Comparison of ENCODE assay signal across 25 cellular contexts in genomic region chr16:6571044-6571443, GRCh38.
DNase-seq lines count a peak whose midpoint lies in the region; ATAC-seq, FAIRE-seq and TF ChIP-seq lines count a peak whose summit lies in the region.
"Had no signal": no experiment of that assay in that cellular context is flagged by ENCODE, and none has a peak within 500 bp of the region (broad histone marks: within the 10 kb centered on the region; RNA-seq: fewer than 3 reads in every experiment).

No MANE protein-coding gene starts in this region.

- H3K4me1 ChIP-seq in A673 (ENCODE audit: insufficient read depth, low read length, poor library complexity, severe bottlenecking) (no peaks in the 10 kb centered on the region), GM23338 (ENCODE audit: insufficient read depth) (no peaks in the 10 kb centered on the region), H1 (replicated peaks in 1 of 4; ENCODE audit: control insufficient read depth in 3 of 4, insufficient read depth in 4 of 4, low read length in 3 of 4) (no peaks in the 10 kb centered on the region; a peak in 2 of 7 replicates)
- H3K4me1 ChIP-seq: SJSA1 had no signal

- H3K9me3 Mint-ChIP-seq in GM23338 (no peaks in the 10 kb centered on the region), nephron progenitor cell (no peaks in the 10 kb centered on the region)
- H3K9me3 Mint-ChIP-seq: CD4-positive, alpha-beta T cell had no signal

- H4K20me1 ChIP-seq in GM23338 (replicated peaks; ENCODE audit: insufficient read depth): no peaks in the 10 kb centered on the region
- H4K20me1 ChIP-seq in H1 (replicated peaks in 1 of 2; ENCODE audit: control insufficient read depth in 1 of 2, insufficient read depth in 2 of 2, low read length in 2 of 2): no peaks in the 10 kb centered on the region
- H4K20me1 ChIP-seq: BLaER1 treated with 17β-estradiol and CSF1 and Interleukin-3, amounts not matched to agents 10 nM and 100 nM had no signal

- FAIRE-seq in H1 (lab: Jason Lieb, UNC) (peak; percentile 70), RCC 7860 (lab: Jason Lieb, UNC) (no peak)
- FAIRE-seq: A204.1, D721Med, G401.6, GM12878, HTR-8/SVneo, K562 had no signal

- H3K4me3 ChIP-seq in A673 (ENCODE audit: low read depth, low read length, poor library complexity, severe bottlenecking) (no peak overlapping the region), GM23338 (no peak overlapping the region), H1 (ENCODE audit: extremely low read depth in 1 of 4, insufficient read depth in 2 of 4, low read depth in 3 of 4, low read length in 4 of 4) (no peak overlapping the region)
- H3K4me3 ChIP-seq: BLaER1 treated with 17β-estradiol and CSF1 and Interleukin-3, amounts not matched to agents 10 nM and 100 nM; GM12878; K562; SJSA1 had no signal

- H4K91ac ChIP-seq in H1 (replicated peaks; ENCODE audit: insufficient read length, low read length): no peak overlapping the region

- H3K27me3 ChIP-seq in A673 (replicated peaks; ENCODE audit: insufficient read depth, low read depth, low read length, poor library complexity) (peaks cover 3% of the 10 kb centered on the region), GM23338 (ENCODE audit: insufficient read depth) (no peaks in the 10 kb centered on the region), H1 (replicated peaks in 1 of 4; ENCODE audit: control insufficient read depth in 3 of 4, extremely low read depth in 1 of 4, insufficient read depth in 3 of 4, low read length in 3 of 4) (no peaks in the 10 kb centered on the region)
- H3K27me3 ChIP-seq: BLaER1 treated with 17β-estradiol and CSF1 and Interleukin-3, amounts not matched to agents 10 nM and 100 nM; SJSA1 had no signal

- no peak overlapping the region for H4K5ac ChIP-seq in H1 (ENCODE audit: insufficient read length, low read depth, low read length)

- no peaks in the 10 kb centered on the region for H3F3A ChIP-seq in GM23338 (replicated peaks; ENCODE audit: low read depth)

- H3K36me3 Mint-ChIP-seq in GM23338 (ENCODE audit: low read depth) (no peaks in the 10 kb centered on the region), nephron progenitor cell (ENCODE audit: low read depth) (no peaks in the 10 kb centered on the region)

- H3K79me2 ChIP-seq in GM23338 (replicated peaks; ENCODE audit: insufficient read depth) (no peaks in the 10 kb centered on the region), H1 (ENCODE audit: control insufficient read depth in 1 of 2, insufficient read depth in 2 of 2, low read length in 2 of 2) (no peaks in the 10 kb centered on the region)

- no peak overlapping the region for H2AFZ ChIP-seq in GM23338
- no peak overlapping the region for H2AFZ ChIP-seq in H1 (ENCODE audit: low read length)

- H3K9me3 ChIP-seq in A673 (ENCODE audit: low read depth, low read length, poor library complexity, severe bottlenecking): peaks cover 2% of the 10 kb centered on the region
- no peaks in the 10 kb centered on the region for H3K9me3 ChIP-seq in H1 (ENCODE audit: insufficient read depth in 2 of 2, low read depth in 1 of 2, low read length in 1 of 2)
- H3K9me3 ChIP-seq: BLaER1 treated with 17β-estradiol and CSF1 and Interleukin-3, amounts not matched to agents 10 nM and 100 nM; SJSA1 had no signal

- no peak overlapping the region for H3K9ac ChIP-seq in H1 (replicated peaks in 1 of 4; ENCODE audit: extremely low read depth in 1 of 4, low read depth in 3 of 4, low read length in 3 of 4)
- H3K9ac ChIP-seq: BLaER1 treated with 17β-estradiol and CSF1 and Interleukin-3, amounts not matched to agents 10 nM and 100 nM had no signal

- no peaks in the 10 kb centered on the region for H3K36me3 ChIP-seq in A673 (ENCODE audit: insufficient read depth, low read length, poor library complexity, severe bottlenecking)
- H3K36me3 ChIP-seq in GM23338 (ENCODE audit: insufficient read depth): no peaks in the 10 kb centered on the region
- no peaks in the 10 kb centered on the region for H3K36me3 ChIP-seq in H1 (ENCODE audit: control insufficient read depth in 2 of 4, insufficient read depth in 4 of 4, low read length in 3 of 4)
- H3K36me3 ChIP-seq: BLaER1 treated with 17β-estradiol and CSF1 and Interleukin-3, amounts not matched to agents 10 nM and 100 nM; SJSA1 had no signal

- H3K4me1 Mint-ChIP-seq in GM23338 (peaks cover 22% of the 10 kb centered on the region), nephron progenitor cell (peaks cover 7% of the 10 kb centered on the region)

- intact Hi-C loops in A673 (cut with micrococcal nuclease; ENCODE audit: unreplicated experiment): no loop called here

- DNase-seq in A673 (ENCODE audit: low spot score) (peak; percentile 42), GM23338 (ENCODE audit: low spot score) (peak; percentile 22), H1 (ENCODE audit: low read depth in 1 of 2, low spot score in 2 of 2) (peak in 1 of 2 experiments; percentile 55), nephron progenitor cell (peak; percentile 11), NCI-H1092 treated with DMSO at 0.1 percent for 48 hours (lab: John Stamatoyannopoulos, UW) (no peak), RCC 7860 (ENCODE audit: low spot score) (no peak)
- DNase-seq: AML-193; CD4-positive, alpha-beta T cell; MV-4-11; NCI-H2081; NCI-H345; NCI-H510A treated with DMSO at 0.1 percent for 48 hours; NCI-H748 treated with DMSO at 0.1 percent for 48 hours; NK-92 treated with Interleukin-12 subunit alpha and Interleukin-12 subunit beta, amount 100 ng/mL, for 24 hours; PC-3; Right ventricle myocardium superior had no signal

- H3K27ac Mint-ChIP-seq in GM23338: peak overlapping the region; percentile 31; the same call in 1 of the 2 replicates
- no peak overlapping the region for H3K27ac Mint-ChIP-seq in nephron progenitor cell
- H3K27ac Mint-ChIP-seq: CD4-positive, alpha-beta T cell had no signal

- no peak overlapping the region for H3K4ac ChIP-seq in H1 (replicated peaks; ENCODE audit: insufficient read length, low read depth, low read length)

- no peak overlapping the region for H3K4me2 ChIP-seq in GM23338
- no peak overlapping the region; a peak in 1 of 4 replicates for H3K4me2 ChIP-seq in H1 (ENCODE audit: insufficient read depth in 1 of 2, low read depth in 2 of 2, low read length in 2 of 2)
- H3K4me2 ChIP-seq: BLaER1 treated with 17β-estradiol and CSF1 and Interleukin-3, amounts not matched to agents 10 nM and 100 nM had no signal

- no peaks in the 10 kb centered on the region for H3K23me2 ChIP-seq in H1 (ENCODE audit: low read depth, low read length)

- POLR2A ChIA-PET in A673 (lab: Charles Lee; ENCODE audit: low non-redundant PET): no interaction called here
- POLR2A ChIA-PET in H1 (lab: Charles Lee; ENCODE audit: partially characterized antibody): no interaction called here

- peaks cover 3% of the 10 kb centered on the region for H3K27me3 Mint-ChIP-seq in GM23338 (ENCODE audit: insufficient read depth, low read depth, poor library complexity)
- H3K27me3 Mint-ChIP-seq in nephron progenitor cell (ENCODE audit: low read depth, poor library complexity): peaks cover 14% of the 10 kb centered on the region
- H3K27me3 Mint-ChIP-seq: CD4-positive, alpha-beta T cell had no signal

- no peak for TF ChIP-seq RAD21 in H1 (IDR thresholded peaks at IDR 0.05 in 1 of 2, conservative IDR thresholded peaks at IDR 0.05 in 1 of 2; ENCODE audit: low read depth in 2 of 2, low read length in 2 of 2)

- no peak overlapping the region for H3K18ac ChIP-seq in H1 (ENCODE audit: extremely low read depth, low read length)

- no peak for TF ChIP-seq EP300 in H1 (IDR thresholded peaks at IDR 0.05; ENCODE audit: borderline replicate concordance in 1 of 2, low read depth in 2 of 2, low read length in 2 of 2)

- no peak overlapping the region for H3K4me3 Mint-ChIP-seq in GM23338
- H3K4me3 Mint-ChIP-seq in nephron progenitor cell: no peak overlapping the region
- H3K4me3 Mint-ChIP-seq: CD4-positive, alpha-beta T cell had no signal

- H3K56ac ChIP-seq in H1 (replicated peaks; ENCODE audit: insufficient read length, low read depth, low read length): no peak overlapping the region

- H2BK15ac ChIP-seq in H1 (ENCODE audit: low read length): no peak overlapping the region

- H3K79me1 ChIP-seq in H1 (ENCODE audit: low read depth, low read length): no peaks in the 10 kb centered on the region

- no peak overlapping the region for H2BK20ac ChIP-seq in H1 (ENCODE audit: low read length)

- H3K27ac ChIP-seq in A673 (ENCODE audit: low read depth, low read length, poor library complexity, severe bottlenecking): no peak overlapping the region
- no peak overlapping the region for H3K27ac ChIP-seq in GM23338 (ENCODE audit: low read depth)
- no peak overlapping the region for H3K27ac ChIP-seq in H1 (ENCODE audit: low read depth, low read length)
- H3K27ac ChIP-seq: BLaER1 treated with 17β-estradiol and CSF1 and Interleukin-3, amounts not matched to agents 10 nM and 100 nM; SJSA1 had no signal

- no peak overlapping the region for H2BK120ac ChIP-seq in H1 (replicated peaks; ENCODE audit: low read depth, low read length)

- no peak overlapping the region for H2AK5ac ChIP-seq in H1 (ENCODE audit: low read depth, low read length)

- no peak overlapping the region for H3K14ac ChIP-seq in H1 (ENCODE audit: insufficient read length)

- ATAC-seq in GM23338 (peak; percentile 65), HG03469 (IDR thresholded peaks at IDR 0.05; ENCODE audit: unreplicated experiment) (no peak)
- ATAC-seq: GM12878, K562, PC-3 had no signal

- BruUV-seq in A673 (replicated peaks; lab: Mats Ljungman, UMichigan): no TSS peak

- H3K9me2 ChIP-seq in GM23338 (ENCODE audit: insufficient read depth): no peaks in the 10 kb centered on the region

- WGBS in H1 (ENCODE audit: extremely low coverage in 1 of 2, insufficient coverage in 1 of 2, insufficient read length in 1 of 2, insufficient replicate concordance in 2 of 2, low coverage in 1 of 2, low lambda C conversion rate in 2 of 2, missing lambda C conversion rate in 1 of 2), 2 experiments: 74% methylated on average over 5 of the region's 5 CpGs; no CpG with 5 or more reads in 1 of the 2 experiments

- no peak overlapping the region for H3K23ac ChIP-seq in H1 (ENCODE audit: insufficient read length)

- H4K8ac ChIP-seq in H1 (ENCODE audit: extremely low read depth, insufficient read depth, low read length): no peak overlapping the region

- no peak for TF ChIP-seq POLR2A in H1 (IDR thresholded peaks at IDR 0.05; ENCODE audit: control extremely low read depth in 1 of 2, low read depth in 2 of 2, low read length in 2 of 2)

- no peak overlapping the region for H2BK12ac ChIP-seq in H1 (ENCODE audit: low read depth, low read length)

- CTCF ChIA-PET in A673 (lab: Charles Lee): no interaction called here
- CTCF ChIA-PET in H1 (lab: Charles Lee; ENCODE audit: partially characterized antibody): interaction anchor here (1.0 to 1.3 kb wide), 3 partner anchors 10 to 404 kb away, joined by 3 to 4 read pairs (median 3); no protein-coding TSS in a partner anchor

- TF ChIP-seq CTCF in A673 (conservative IDR thresholded peaks at IDR 0.05; ENCODE audit: low read depth, low read length) (no peak), GM23338 (conservative IDR thresholded peaks at IDR 0.05; ENCODE audit: low read depth in 2 of 2) (no peak), H1 (IDR thresholded peaks at IDR 0.05; ENCODE audit: control extremely low read depth in 1 of 3, insufficient read depth in 1 of 3, low read depth in 1 of 3, low read length in 3 of 3) (no peak), nephron progenitor cell (IDR thresholded peaks at IDR 0.05) (no peak)

- no peak overlapping the region for H2BK5ac ChIP-seq in H1 (ENCODE audit: low read depth, low read length)

TF ChIP-seq in GM23338, 12 proteins besides CTCF, POLR2A, EP300 and RAD21 (continues in another document):
- TF ChIP-seq STAT1 (IDR thresholded peaks at IDR 0.05; ENCODE audit: unreplicated experiment): no peak

Comparison
In these comparisons a context has a peak if more than half of its experiments do, and no peak if none do; other contexts are left out.
1. DNase-seq: peak in A673 (single experiment), GM23338 (single experiment) and nephron progenitor cell (single experiment); none in NCI-H1092 treated with DMSO at 0.1 percent for 48 hours (single experiment) and RCC 7860 (single experiment).